ENCODE assay signal across 9 cellular contexts in genomic region chr14:101657372-101657771, GRCh38.
"Had no signal": no experiment of that assay in that cellular context is flagged by ENCODE, and none has a peak within 500 bp of the region (broad histone marks: within the 10 kb centered on the region; RNA-seq: fewer than 3 reads in every experiment).

No MANE protein-coding gene starts in this region.

- FAIRE-seq: HepG2 had no signal

- H3K36me3 ChIP-seq: HAP-1 had no signal

- H3K9me3 ChIP-seq: HAP-1 had no signal

- H3K4me1 ChIP-seq: HAP-1 had no signal

- DNase-seq: GM23248, GOT3, H7, HFFc6, KG1 had no signal

- H3K4me3 ChIP-seq: GM23248, HAP-1 had no signal

- ATAC-seq: HCT116, HepG2 had no signal

- H2AFZ ChIP-seq: GM23248 had no signal

- H3K9ac ChIP-seq: GM23248 had no signal

- H3K27ac ChIP-seq: GM23248, HL-60 had no signal
